Comparison of ENCODE assay signal across 16 cellular contexts in genomic region chr13:29539866-29540265, GRCh38.
"Had no signal": no experiment of that assay in that cellular context is flagged by ENCODE, and none has a peak within 500 bp of the region (broad histone marks: within the 10 kb centered on the region; RNA-seq: fewer than 3 reads in every experiment).

No MANE protein-coding gene starts in this region.

- H3K36me3 ChIP-seq: WERI-Rb-1 had no signal

- H3K27me3 ChIP-seq: gastroesophageal sphincter, heart left ventricle had no signal

- DNase-seq: activated CD4-positive, alpha-beta memory T cell treated with anti-CD3 and anti-CD28 coated beads for 36 hours; activated naive CD8-positive, alpha-beta T cell treated with anti-CD3 and anti-CD28 coated beads for 36 hours; activated T-cell treated with anti-CD3 and anti-CD28 coated beads for 4 hours; amygdala; effector memory CD8-positive, alpha-beta T cell; heart left ventricle; kidney glomerular epithelial cell; left ventricle myocardium superior; stimulated activated CD4-positive, alpha-beta T cell treated with anti-CD3 and anti-CD28 coated beads, Interleukin-4, amount 100 ng/mL, for 24 hours; T-cell; WERI-Rb-1 had no signal

- H3K27ac Mint-ChIP-seq: activated naive CD8-positive, alpha-beta T cell treated with anti-CD3 and anti-CD28 coated beads for 36 hours; stimulated activated memory B cell treated with anti-CD40 and anti-IgM and Interleukin-4, amounts not matched to agents 10 μg/mL and 1 μg/mL and 100 μg/mL, for 72 hours; T-cell had no signal

- H3K9me3 ChIP-seq: gastroesophageal sphincter, heart left ventricle had no signal

- ATAC-seq: effector memory CD8-positive, alpha-beta T cell; gastroesophageal sphincter; heart left ventricle; left ventricle myocardium superior; sciatic nerve; SK-N-SH treated with all-trans-retinoic acid at 6 μM for 48 hours; stimulated activated memory B cell treated with anti-CD40 and anti-IgM and Interleukin-4, amounts not matched to agents 10 μg/mL and 1 μg/mL and 100 μg/mL, for 72 hours; T-cell had no signal

- H3K27ac ChIP-seq: epithelial cell of prostate, gastroesophageal sphincter, WERI-Rb-1 had no signal

- H3K9me3 Mint-ChIP-seq: activated CD4-positive, alpha-beta memory T cell treated with anti-CD3 and anti-CD28 coated beads for 36 hours; activated naive CD8-positive, alpha-beta T cell treated with anti-CD3 and anti-CD28 coated beads for 36 hours; effector memory CD8-positive, alpha-beta T cell; stimulated activated memory B cell treated with anti-CD40 and anti-IgM and Interleukin-4, amounts not matched to agents 10 μg/mL and 1 μg/mL and 100 μg/mL, for 72 hours; T-cell had no signal

- H3K27me3 Mint-ChIP-seq: activated CD4-positive, alpha-beta memory T cell treated with anti-CD3 and anti-CD28 coated beads for 36 hours; activated naive CD8-positive, alpha-beta T cell treated with anti-CD3 and anti-CD28 coated beads for 36 hours; effector memory CD8-positive, alpha-beta T cell; stimulated activated memory B cell treated with anti-CD40 and anti-IgM and Interleukin-4, amounts not matched to agents 10 μg/mL and 1 μg/mL and 100 μg/mL, for 72 hours; T-cell had no signal

- H3K4me3 ChIP-seq: gastroesophageal sphincter, heart left ventricle had no signal

- H3K4me3 Mint-ChIP-seq: activated CD4-positive, alpha-beta memory T cell treated with anti-CD3 and anti-CD28 coated beads for 36 hours; activated naive CD8-positive, alpha-beta T cell treated with anti-CD3 and anti-CD28 coated beads for 36 hours; effector memory CD8-positive, alpha-beta T cell; stimulated activated memory B cell treated with anti-CD40 and anti-IgM and Interleukin-4, amounts not matched to agents 10 μg/mL and 1 μg/mL and 100 μg/mL, for 72 hours; T-cell had no signal
